17 cellular contexts compared by ENCODE assay signal in the genomic region with DNA sequence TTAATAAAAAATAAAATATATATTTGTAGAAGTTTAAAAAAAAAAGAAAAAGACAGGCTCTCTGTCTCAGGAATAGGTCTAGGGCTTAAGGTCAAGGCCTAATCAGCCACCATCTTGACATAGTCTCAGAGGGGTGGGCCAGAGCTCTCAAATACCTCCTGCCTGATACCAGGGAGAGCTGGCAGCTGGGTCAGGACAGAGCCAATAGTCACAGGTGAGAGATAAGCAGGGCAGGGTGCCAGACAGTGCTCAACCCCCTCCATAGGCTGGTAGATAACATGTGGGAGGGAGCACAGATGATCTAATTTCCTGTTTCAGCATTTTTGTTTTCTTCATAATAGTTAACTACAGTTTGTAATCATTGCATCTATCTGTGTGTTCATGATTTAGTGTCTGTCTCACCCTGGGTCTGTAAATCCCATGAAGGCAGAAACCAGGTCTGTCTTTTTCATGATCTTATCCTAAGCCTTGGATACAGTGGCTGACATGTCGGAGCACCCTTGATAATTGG.
DNase-seq lines count a peak whose midpoint lies in the region; ATAC-seq, FAIRE-seq and TF ChIP-seq lines count a peak whose summit lies in the region.
"Had no signal": no experiment of that assay in that cellular context is flagged by ENCODE, and none has a peak within 500 bp of the region (broad histone marks: within the 10 kb centered on the region; RNA-seq: fewer than 3 reads in every experiment).

No MANE protein-coding gene starts in this region.

- no peak overlapping the region for H2AFZ ChIP-seq in astrocyte (ENCODE audit: low read depth, low read length)

- H3K27ac Mint-ChIP-seq in astrocyte (ENCODE audit: unreplicated experiment) (peak overlapping the region; percentile 84), T-cell (no peak overlapping the region)
- H3K27ac Mint-ChIP-seq in activated CD4-positive, alpha-beta memory T cell treated with anti-CD3 and anti-CD28 coated beads for 36 hours: no peak overlapping the region
- H3K27ac Mint-ChIP-seq: H9 had no signal

- H3K79me2 ChIP-seq in astrocyte (ENCODE audit: insufficient read depth, low read length): no peaks in the 10 kb centered on the region

- H3K9me3 Mint-ChIP-seq in astrocyte (ENCODE audit: unreplicated experiment): peaks cover 1% of the 10 kb centered on the region
- no peaks in the 10 kb centered on the region for H3K9me3 Mint-ChIP-seq in activated CD4-positive, alpha-beta memory T cell treated with anti-CD3 and anti-CD28 coated beads for 36 hours
- peaks cover 3 to 8% (median 4%) of the 10 kb centered on the region in 3 donors for H3K9me3 Mint-ChIP-seq in T-cell

- H3K27me3 ChIP-seq in BE2C (no peaks in the 10 kb centered on the region), astrocyte (ENCODE audit: insufficient read depth, low read length) (no peaks in the 10 kb centered on the region)

- H3K9me3 ChIP-seq in BE2C (no peaks in the 10 kb centered on the region), astrocyte (ENCODE audit: insufficient read depth, low read depth, low read length) (no peaks in the 10 kb centered on the region)

- no peak overlapping the region for H3K27ac ChIP-seq in astrocyte (ENCODE audit: low read depth, low read length)
- H3K27ac ChIP-seq: C4-2B had no signal

- H3K27me3 Mint-ChIP-seq in astrocyte (ENCODE audit: low read depth, unreplicated experiment) (peaks cover 9% of the 10 kb centered on the region), T-cell (peaks cover 11 to 36% of the 10 kb centered on the region in 2 donors)
- H3K27me3 Mint-ChIP-seq in activated CD4-positive, alpha-beta memory T cell treated with anti-CD3 and anti-CD28 coated beads for 36 hours: peaks cover 13% of the 10 kb centered on the region

- no peak overlapping the region for H3K9ac ChIP-seq in astrocyte (ENCODE audit: low read length)

- H4K20me1 ChIP-seq in astrocyte (ENCODE audit: insufficient read depth, low read length): no peaks in the 10 kb centered on the region

- peak; percentile 9 for DNase-seq in NCI-H1105 treated with DMSO at 0.1 percent for 48 hours (lab: John Stamatoyannopoulos, UW)
- no peak for DNase-seq in NCI-H1105 (lab: John Stamatoyannopoulos, UW)
- peak; percentile 84 for DNase-seq in BE2C
- peak; percentile 21 for DNase-seq in NCI-H2171 (lab: John Stamatoyannopoulos, UW)
- no peak for DNase-seq in astrocyte (ENCODE audit: low read depth)
- DNase-seq in activated CD4-positive, alpha-beta memory T cell treated with anti-CD3 and anti-CD28 coated beads for 36 hours: no peak
- DNase-seq in T-cell: no peak
- DNase-seq: H9, Karpas-422, MM.1S, NCI-H1694, NCI-H345, NCI-H748 treated with DMSO at 0.1 percent for 48 hours, T-helper 2 cell had no signal

- intact Hi-C loops in activated CD4-positive, alpha-beta memory T cell treated with anti-CD3 and anti-CD28 coated beads for 36 hours (cut with micrococcal nuclease): no loop called here

- H3K36me3 Mint-ChIP-seq in astrocyte (ENCODE audit: low read depth, unreplicated experiment): no peaks in the 10 kb centered on the region
- H3K36me3 Mint-ChIP-seq in activated CD4-positive, alpha-beta memory T cell treated with anti-CD3 and anti-CD28 coated beads for 36 hours: no peaks in the 10 kb centered on the region
- no peaks in the 10 kb centered on the region for H3K36me3 Mint-ChIP-seq in T-cell

- POLR2A ChIA-PET in activated CD4-positive, alpha-beta memory T cell treated with anti-CD3 and anti-CD28 coated beads for 36 hours (lab: Charles Lee): no interaction called here
- POLR2A ChIA-PET in T-cell (lab: Charles Lee): no interaction called here

- FAIRE-seq in astrocyte (lab: Jason Lieb, UNC): no peak
- FAIRE-seq: GM12878 had no signal

- H3K36me3 ChIP-seq in BE2C (no peaks in the 10 kb centered on the region), astrocyte (ENCODE audit: insufficient read depth, low read length) (no peaks in the 10 kb centered on the region)

- no peak overlapping the region for H3K4me2 ChIP-seq in astrocyte (ENCODE audit: low read length)

- H3K4me3 ChIP-seq in BE2C (ENCODE audit: low read depth, low read length) (no peak overlapping the region), astrocyte (ENCODE audit: insufficient read depth, low read depth, low read length) (no peak overlapping the region)
- H3K4me3 ChIP-seq: GM12878 had no signal

- H3K4me1 ChIP-seq in BE2C: peaks cover 17% of the 10 kb centered on the region
- H3K4me1 ChIP-seq in astrocyte (ENCODE audit: insufficient read depth, low read length): no peaks in the 10 kb centered on the region

- no peak for ATAC-seq in GM21381 (IDR thresholded peaks at IDR 0.05; ENCODE audit: unreplicated experiment)
- ATAC-seq in T-cell (replicated peaks in 1 of 4): no peak
- ATAC-seq: GM12878 had no signal

- TF ChIP-seq CTCF in BE2C (IDR thresholded peaks at IDR 0.05; ENCODE audit: low read depth, low read length) (no peak), astrocyte (IDR thresholded peaks at IDR 0.05; ENCODE audit: insufficient read depth, low read depth, low read length) (no peak)

- H3K4me3 Mint-ChIP-seq in astrocyte (ENCODE audit: unreplicated experiment): no peak overlapping the region
- no peak overlapping the region for H3K4me3 Mint-ChIP-seq in activated CD4-positive, alpha-beta memory T cell treated with anti-CD3 and anti-CD28 coated beads for 36 hours
- no peak overlapping the region for H3K4me3 Mint-ChIP-seq in T-cell
- H3K4me3 Mint-ChIP-seq: H9 had no signal

- CTCF ChIA-PET in activated CD4-positive, alpha-beta memory T cell treated with anti-CD3 and anti-CD28 coated beads for 36 hours (lab: Charles Lee): no interaction called here
- CTCF ChIA-PET in T-cell (lab: Charles Lee): no interaction called here

- peaks cover 14% of the 10 kb centered on the region for H3K4me1 Mint-ChIP-seq in astrocyte (ENCODE audit: low read depth, unreplicated experiment)
- H3K4me1 Mint-ChIP-seq in activated CD4-positive, alpha-beta memory T cell treated with anti-CD3 and anti-CD28 coated beads for 36 hours (ENCODE audit: low read depth): no peaks in the 10 kb centered on the region
- no peaks in the 10 kb centered on the region for H3K4me1 Mint-ChIP-seq in T-cell

Comparison
In these comparisons a context has a peak if more than half of its experiments do, and no peak if none do; other contexts are left out.
1. DNase-seq: peak in NCI-H1105 treated with DMSO at 0.1 percent for 48 hours (single experiment), BE2C (single experiment) and NCI-H2171 (single experiment); none in NCI-H1105 (single experiment), astrocyte (single experiment), activated CD4-positive, alpha-beta memory T cell treated with anti-CD3 and anti-CD28 coated beads for 36 hours (single experiment) and T-cell (0 of 34).